In genomic region chr11:123741159-123741951, GRCh38 we compare ENCODE assay signal across 8 cellular contexts. TPM values are rescaled to one million over a fixed set of nuclear protein-coding genes. Genes with fewer than 3 reads are reported as not detected.
DNase-seq lines count a peak whose midpoint lies in the region; ATAC-seq and TF ChIP-seq lines count a peak whose summit lies in the region.

Gene ZNF202 (minus strand): TSS chr11:123741660. CDS start chr11:123730888, 10,772 bp downstream.

- peaks cover 40% of the 10 kb centered on the region for H3K36me3 Mint-ChIP-seq in Caco-2 (ENCODE audit: insufficient read depth, unreplicated experiment)

- peaks cover 10% of the 10 kb centered on the region for H3K27me3 Mint-ChIP-seq in Caco-2 (ENCODE audit: insufficient read depth, unreplicated experiment)

- DNase-seq in Caco-2 = peak; percentile 95 to 96
- peak; percentile 92 for DNase-seq in HT-29 (ENCODE audit: low spot score)
- DNase-seq in NK-92 treated with Interleukin-12 subunit alpha and Interleukin-12 subunit beta, amount 100 ng/mL, for 24 hours (lab: John Stamatoyannopoulos, UW) = peak; percentile 77
- DNase-seq in activated CD8-positive, alpha-beta memory T cell treated with anti-CD3 and anti-CD28 coated beads for 24 hours = peak; percentile 95
- peak; percentile 90 for DNase-seq in effector CD4-positive, alpha-beta T cell
- peak; percentile 94 for DNase-seq in medulla oblongata (ENCODE audit: extremely low spot score)
- peak; percentile 82 to 86 (median 85) for DNase-seq in stimulated activated CD4-positive, alpha-beta T cell treated with anti-CD3 and anti-CD28 coated beads, TNF-alpha, amount 100 ng/mL, for 48 hours (ENCODE audit: low read depth in 3 of 3)

- TF ChIP-seq CTCF in Caco-2 (IDR thresholded peaks at IDR 0.05; ENCODE audit: insufficient read depth in 1 of 2, low read depth in 1 of 2, low read length in 1 of 2, severe bottlenecking in 1 of 2, unreplicated experiment in 1 of 2) = peak; percentile 41 to 46

- CTCF ChIA-PET in Caco-2 (lab: Charles Lee) = interaction anchor here (0.6 kb wide), 1 partner anchor 89 kb away, joined by 3 read pairs; no protein-coding TSS in a partner anchor

- no peaks in the 10 kb centered on the region for H3K27me3 ChIP-seq in Caco-2 (replicated peaks; ENCODE audit: control insufficient read depth, insufficient read depth, low read length)

- H3K36me3 ChIP-seq in Caco-2 (ENCODE audit: control insufficient read depth, insufficient read depth, low read length) = no peaks in the 10 kb centered on the region

- POLR2A ChIA-PET in Caco-2 (lab: Charles Lee) = no interaction called here

- peak within 1 kb of the TSS; percentile 79 for H3K27ac Mint-ChIP-seq in Caco-2 (ENCODE audit: unreplicated experiment)

- ATAC-seq in GM21360 (IDR thresholded peaks at IDR 0.05; ENCODE audit: unreplicated experiment) = peak; percentile 99

- peaks cover 18% of the 10 kb centered on the region for H3K4me1 ChIP-seq in Caco-2

- intact Hi-C loops in Caco-2 (cut with micrococcal nuclease; ENCODE audit: unreplicated experiment) = loop anchor here (1.0 to 10.0 kb wide), 4 partner anchors 81 to 679 kb away; partner anchors contain the start of gene HSPA8

- H3K9me3 Mint-ChIP-seq in Caco-2 (ENCODE audit: unreplicated experiment) = no peaks in the 10 kb centered on the region

- no TSS peak for BruUV-seq in Caco-2 (replicated peaks; lab: Mats Ljungman, UMichigan)

- H3K4me3 ChIP-seq in Caco-2 (ENCODE audit: low read depth, low read length) = peak within 1 kb of the TSS; percentile 85

- peaks cover 6% of the 10 kb centered on the region for H3K4me1 Mint-ChIP-seq in Caco-2 (ENCODE audit: low read depth, unreplicated experiment)

- peak within 1 kb of the TSS; percentile 85 for H3K4me3 Mint-ChIP-seq in Caco-2 (ENCODE audit: unreplicated experiment)

- H3K9me3 ChIP-seq in Caco-2 = no peaks in the 10 kb centered on the region

RNA-seq across cellular contexts. Expression of gene ZNF202, which starts in this region (rescaled TPM):
- 25.5 and 27.9 TPM in 2 replicates for total RNA-seq in Caco-2 (2022)
- total RNA-seq in HT-29 (2014; rRNA removed; shearing (Covaris generic)) = 9.8 and 12.4 TPM in 2 replicates

Comparison
In these comparisons a context has a peak if more than half of its experiments do, and no peak if none do; other contexts are left out.
1. Peak in every context shown above with its lines: DNase-seq, ATAC-seq and H3K4me3 ChIP-seq.